ENCODE assay signal across 8 cellular contexts in the genomic region with DNA sequence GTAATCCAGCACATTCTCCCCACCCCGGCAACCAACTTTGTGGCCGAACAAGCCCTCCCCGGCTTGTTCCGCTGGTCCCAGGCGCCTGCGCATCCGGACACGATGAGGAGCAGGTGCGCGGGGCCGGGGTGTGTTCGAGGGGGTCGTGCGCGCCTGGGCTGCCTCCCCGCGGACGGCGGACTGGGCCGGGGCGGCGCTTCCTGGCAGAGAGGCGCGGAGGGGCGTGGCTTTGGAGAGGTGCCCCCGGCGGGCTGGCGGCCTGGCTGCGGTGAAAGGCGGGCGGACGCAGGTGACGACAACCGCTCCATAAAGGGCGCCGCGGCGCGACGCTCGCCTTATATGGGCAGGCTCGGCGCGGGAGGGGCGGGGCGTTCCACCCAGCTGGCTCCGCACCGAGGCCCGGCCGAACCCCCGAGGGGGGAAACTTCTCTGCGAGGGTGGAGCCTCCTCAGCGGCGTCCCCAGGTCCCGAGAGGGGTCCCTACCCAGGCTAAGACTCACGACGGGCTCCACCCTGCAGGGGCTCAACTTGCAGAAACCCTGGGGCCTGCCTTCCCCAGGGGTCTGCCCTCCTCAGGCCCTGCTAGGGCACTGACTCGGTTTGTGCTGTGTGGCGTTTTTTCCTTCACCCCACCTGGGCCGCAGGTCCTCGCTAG. TPM values are rescaled to one million over a fixed set of nuclear protein-coding genes. Genes with fewer than 3 reads are reported as not detected.
DNase-seq lines count a peak whose midpoint lies in the region; ATAC-seq and TF ChIP-seq lines count a peak whose summit lies in the region.

No MANE protein-coding gene starts in this region.

- peak overlapping the region; percentile 44 for H2AFZ ChIP-seq in Loucy (ENCODE audit: low read length)

- H4K20me1 ChIP-seq in Loucy (ENCODE audit: insufficient read depth, low read length, poor library complexity, severe bottlenecking): no peaks in the 10 kb centered on the region

- peak overlapping the region; percentile 83 for H3K4me2 ChIP-seq in Loucy (ENCODE audit: low read depth, low read length, poor library complexity, severe bottlenecking)

- peak overlapping the region; percentile 62 for H3K4me3 Mint-ChIP-seq in Caco-2 (ENCODE audit: unreplicated experiment)
- H3K4me3 Mint-ChIP-seq in activated naive CD4-positive, alpha-beta T cell treated with anti-CD3 and anti-CD28 coated beads, Interleukin-2, amount 10 ng/mL, durations not matched to agents 7 days and 5 days: peak overlapping the region; percentile 73

- H3K9me2 ChIP-seq in Loucy (replicated peaks; ENCODE audit: low read depth, low read length): no peaks in the 10 kb centered on the region

- no TSS peak for BruUV-seq in Caco-2 (replicated peaks; lab: Mats Ljungman, UMichigan)

- H3K4me1 Mint-ChIP-seq in Caco-2 (ENCODE audit: low read depth, unreplicated experiment): peaks cover 23% of the 10 kb centered on the region
- peaks cover 67% of the 10 kb centered on the region for H3K4me1 Mint-ChIP-seq in activated naive CD4-positive, alpha-beta T cell treated with anti-CD3 and anti-CD28 coated beads, Interleukin-2, amount 10 ng/mL, durations not matched to agents 7 days and 5 days

- H3K36me3 Mint-ChIP-seq in Caco-2 (ENCODE audit: insufficient read depth, unreplicated experiment): peaks cover 6% of the 10 kb centered on the region
- H3K36me3 Mint-ChIP-seq in activated naive CD4-positive, alpha-beta T cell treated with anti-CD3 and anti-CD28 coated beads, Interleukin-2, amount 10 ng/mL, durations not matched to agents 7 days and 5 days: peaks cover 1% of the 10 kb centered on the region

- H3K27me3 ChIP-seq in Caco-2 (replicated peaks; ENCODE audit: control insufficient read depth, insufficient read depth, low read length): no peaks in the 10 kb centered on the region
- H3K27me3 ChIP-seq in Loucy (ENCODE audit: insufficient read depth, low read length, poor library complexity, severe bottlenecking): no peaks in the 10 kb centered on the region
- H3K27me3 ChIP-seq in SJSA1 (replicated peaks): no peaks in the 10 kb centered on the region

- POLR2A ChIA-PET in Caco-2 (lab: Charles Lee): interaction anchor here (0.6 to 1.3 kb wide), 3 partner anchors 27 to 95 kb away, joined by 3 to 5 read pairs (median 3); partner anchors contain the start of gene TXN2

- intact Hi-C loops in Caco-2 (cut with micrococcal nuclease; ENCODE audit: unreplicated experiment): loop anchor here (1.0 to 5.0 kb wide), 5 partner anchors 21 to 126 kb away; no protein-coding TSS in a partner anchor

- TF ChIP-seq CTCF in Caco-2 (IDR thresholded peaks at IDR 0.05; ENCODE audit: insufficient read depth in 1 of 2, low read depth in 1 of 2, low read length in 1 of 2, severe bottlenecking in 1 of 2, unreplicated experiment in 1 of 2): peak in 1 of 2 experiments; percentile 2
- TF ChIP-seq CTCF in Loucy (conservative IDR thresholded peaks at IDR 0.05; ENCODE audit: low read length): no peak

- no peaks in the 10 kb centered on the region for H3K27me3 Mint-ChIP-seq in Caco-2 (ENCODE audit: insufficient read depth, unreplicated experiment)
- no peaks in the 10 kb centered on the region for H3K27me3 Mint-ChIP-seq in activated naive CD4-positive, alpha-beta T cell treated with anti-CD3 and anti-CD28 coated beads, Interleukin-2, amount 10 ng/mL, durations not matched to agents 7 days and 5 days

- H3K4me3 ChIP-seq in Caco-2 (ENCODE audit: low read depth, low read length) (peak overlapping the region; percentile 36), Loucy (ENCODE audit: low read length, poor library complexity, severe bottlenecking) (peak overlapping the region; percentile 84), SJSA1 (peak overlapping the region; percentile 30)

- ATAC-seq in GM21529 (IDR thresholded peaks at IDR 0.05; ENCODE audit: unreplicated experiment): peak; percentile 54

- peak overlapping the region; percentile 86 for H3K9ac ChIP-seq in Loucy (ENCODE audit: low read depth, low read length, poor library complexity, severe bottlenecking)

- peaks cover 12% of the 10 kb centered on the region for H3K79me2 ChIP-seq in Loucy (ENCODE audit: insufficient read depth, low read length)

- peak; percentile 96 to 98 for DNase-seq in Caco-2
- DNase-seq in SJSA1 (ENCODE audit: low read depth in 1 of 2, low spot score in 2 of 2): peak; percentile 85 to 89
- peak; percentile 98 for DNase-seq in activated naive CD4-positive, alpha-beta T cell treated with anti-CD3 and anti-CD28 coated beads, Interleukin-2, amount 10 ng/mL, durations not matched to agents 7 days and 5 days
- DNase-seq in germinal center (ENCODE audit: low spot score): peak; percentile 94
- DNase-seq in nucleus accumbens (lab: John Stamatoyannopoulos, UW): peak in 54 of 56 donors; percentile 18 to 89 (median 70)
- DNase-seq in superior temporal gyrus (ENCODE audit: extremely low spot score): peak; percentile 68

- H3K36me3 ChIP-seq in Caco-2 (ENCODE audit: control insufficient read depth, insufficient read depth, low read length) (no peaks in the 10 kb centered on the region), Loucy (ENCODE audit: insufficient read depth, low read length) (no peaks in the 10 kb centered on the region), SJSA1 (no peaks in the 10 kb centered on the region)

- H3K27ac Mint-ChIP-seq in Caco-2 (ENCODE audit: unreplicated experiment): peak overlapping the region; percentile 87
- peak overlapping the region; percentile 90 for H3K27ac Mint-ChIP-seq in activated naive CD4-positive, alpha-beta T cell treated with anti-CD3 and anti-CD28 coated beads, Interleukin-2, amount 10 ng/mL, durations not matched to agents 7 days and 5 days

- peaks cover 10% of the 10 kb centered on the region for H3F3A ChIP-seq in Loucy (ENCODE audit: low read depth)

- CTCF ChIA-PET in Caco-2 (lab: Charles Lee): interaction anchor here (0.5 to 0.9 kb wide), 4 partner anchors 15 to 319 kb away, joined by 4 to 9 read pairs (median 6); no protein-coding TSS in a partner anchor
- CTCF ChIA-PET in activated naive CD4-positive, alpha-beta T cell treated with anti-CD3 and anti-CD28 coated beads, Interleukin-2, amount 10 ng/mL, durations not matched to agents 7 days and 5 days (lab: Charles Lee): interaction anchor here (1.0 to 1.2 kb wide), 2 partner anchors 122 to 169 kb away, joined by 3 read pairs; no protein-coding TSS in a partner anchor

- no peaks in the 10 kb centered on the region for H3K9me3 ChIP-seq in Caco-2
- no peaks in the 10 kb centered on the region for H3K9me3 ChIP-seq in Loucy (ENCODE audit: insufficient read depth, low read depth, low read length)
- H3K9me3 ChIP-seq in SJSA1 (replicated peaks): no peaks in the 10 kb centered on the region

- H3K9me3 Mint-ChIP-seq in Caco-2 (ENCODE audit: unreplicated experiment): no peaks in the 10 kb centered on the region
- H3K9me3 Mint-ChIP-seq in activated naive CD4-positive, alpha-beta T cell treated with anti-CD3 and anti-CD28 coated beads, Interleukin-2, amount 10 ng/mL, durations not matched to agents 7 days and 5 days: no peaks in the 10 kb centered on the region

- peak overlapping the region; percentile 41 for H3K27ac ChIP-seq in SJSA1

- peaks cover 41% of the 10 kb centered on the region for H3K4me1 ChIP-seq in Caco-2
- peaks cover 59% of the 10 kb centered on the region for H3K4me1 ChIP-seq in Loucy (ENCODE audit: insufficient read depth, low read length, poor library complexity, severe bottlenecking)
- H3K4me1 ChIP-seq in SJSA1 (replicated peaks): peaks cover 32% of the 10 kb centered on the region

RNA-seq across cellular contexts. Expression of gene TXN2, which starts 26.4 kb away (rescaled TPM):
- 75.8 and 77.2 TPM in 2 replicates for total RNA-seq in Caco-2 (2022)
- total RNA-seq in SJSA1 (2014; rRNA removed; shearing (Covaris generic)): 18.8 and 27.4 TPM in 2 replicates

RNA-seq across cellular contexts. Expression of gene FOXRED2, which starts 51.8 kb away (rescaled TPM):
- 182 and 220 TPM in 2 replicates for total RNA-seq in Caco-2 (2022)
- 0.88 and 6.3 TPM in 2 replicates for total RNA-seq in SJSA1 (2014; rRNA removed; shearing (Covaris generic))

Comparison
In these comparisons a context has a peak if more than half of its experiments do, and no peak if none do; other contexts are left out.
1. Peak in every context shown above with its lines: DNase-seq, ATAC-seq, H3K4me3 ChIP-seq and H3K27ac ChIP-seq.
2. H3K4me3 ChIP-seq: peak in every context shown above with its lines; median percentile 84 in Loucy; 36 in Caco-2; 30 in SJSA1.
3. RNA of gene FOXRED2, which starts 51.8 kb away (total RNA-seq): 182 to 220 TPM in Caco-2; 0.88 to 6.3 TPM in SJSA1; every median in the first group is over 10 times any median in the second.